1 cellular context compared by ENCODE assay signal in the genomic region with DNA sequence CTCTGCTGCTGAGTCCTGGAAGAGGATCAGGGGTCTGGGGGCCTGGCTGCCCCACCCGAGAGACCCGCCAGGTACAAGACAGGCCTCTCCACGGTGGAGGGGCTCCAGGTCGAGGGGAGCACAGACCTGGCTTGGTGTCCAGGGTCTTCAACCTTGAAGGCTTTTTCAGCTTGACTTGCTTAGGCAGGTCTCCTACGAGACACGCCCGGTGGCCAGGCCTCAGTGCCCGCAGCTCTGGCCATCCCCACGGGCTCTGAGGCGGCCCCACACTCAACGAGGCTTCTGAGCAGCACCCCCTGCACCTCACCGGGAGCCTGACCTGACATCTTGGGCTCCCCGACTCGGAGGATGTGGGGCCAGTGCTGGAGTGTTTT.
TF ChIP-seq lines count a peak whose summit lies in the region.

No MANE protein-coding gene starts in this region.

TF ChIP-seq in GM23338, 12 proteins besides CTCF, POLR2A, EP300 and RAD21:
- TF ChIP-seq, protein P1, sequence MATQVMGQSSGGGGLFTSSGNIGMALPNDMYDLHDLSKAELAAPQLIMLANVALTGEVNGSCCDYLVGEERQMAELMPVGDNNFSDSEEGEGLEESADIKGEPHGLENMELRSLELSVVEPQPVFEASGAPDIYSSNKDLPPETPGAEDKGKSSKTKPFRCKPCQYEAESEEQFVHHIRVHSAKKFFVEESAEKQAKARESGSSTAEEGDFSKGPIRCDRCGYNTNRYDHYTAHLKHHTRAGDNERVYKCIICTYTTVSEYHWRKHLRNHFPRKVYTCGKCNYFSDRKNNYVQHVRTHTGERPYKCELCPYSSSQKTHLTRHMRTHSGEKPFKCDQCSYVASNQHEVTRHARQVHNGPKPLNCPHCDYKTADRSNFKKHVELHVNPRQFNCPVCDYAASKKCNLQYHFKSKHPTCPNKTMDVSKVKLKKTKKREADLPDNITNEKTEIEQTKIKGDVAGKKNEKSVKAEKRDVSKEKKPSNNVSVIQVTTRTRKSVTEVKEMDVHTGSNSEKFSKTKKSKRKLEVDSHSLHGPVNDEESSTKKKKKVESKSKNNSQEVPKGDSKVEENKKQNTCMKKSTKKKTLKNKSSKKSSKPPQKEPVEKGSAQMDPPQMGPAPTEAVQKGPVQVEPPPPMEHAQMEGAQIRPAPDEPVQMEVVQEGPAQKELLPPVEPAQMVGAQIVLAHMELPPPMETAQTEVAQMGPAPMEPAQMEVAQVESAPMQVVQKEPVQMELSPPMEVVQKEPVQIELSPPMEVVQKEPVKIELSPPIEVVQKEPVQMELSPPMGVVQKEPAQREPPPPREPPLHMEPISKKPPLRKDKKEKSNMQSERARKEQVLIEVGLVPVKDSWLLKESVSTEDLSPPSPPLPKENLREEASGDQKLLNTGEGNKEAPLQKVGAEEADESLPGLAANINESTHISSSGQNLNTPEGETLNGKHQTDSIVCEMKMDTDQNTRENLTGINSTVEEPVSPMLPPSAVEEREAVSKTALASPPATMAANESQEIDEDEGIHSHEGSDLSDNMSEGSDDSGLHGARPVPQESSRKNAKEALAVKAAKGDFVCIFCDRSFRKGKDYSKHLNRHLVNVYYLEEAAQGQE (IDR thresholded peaks at IDR 0.05; ENCODE audit: unreplicated experiment), result no peak
- TF ChIP-seq, protein P2, sequence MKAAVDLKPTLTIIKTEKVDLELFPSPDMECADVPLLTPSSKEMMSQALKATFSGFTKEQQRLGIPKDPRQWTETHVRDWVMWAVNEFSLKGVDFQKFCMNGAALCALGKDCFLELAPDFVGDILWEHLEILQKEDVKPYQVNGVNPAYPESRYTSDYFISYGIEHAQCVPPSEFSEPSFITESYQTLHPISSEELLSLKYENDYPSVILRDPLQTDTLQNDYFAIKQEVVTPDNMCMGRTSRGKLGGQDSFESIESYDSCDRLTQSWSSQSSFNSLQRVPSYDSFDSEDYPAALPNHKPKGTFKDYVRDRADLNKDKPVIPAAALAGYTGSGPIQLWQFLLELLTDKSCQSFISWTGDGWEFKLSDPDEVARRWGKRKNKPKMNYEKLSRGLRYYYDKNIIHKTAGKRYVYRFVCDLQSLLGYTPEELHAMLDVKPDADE (IDR thresholded peaks at IDR 0.05), result no peak
- no peak for TF ChIP-seq NANOG (IDR thresholded peaks at IDR 0.05; ENCODE audit: borderline replicate concordance)
- no peak for TF ChIP-seq ZNF114 (CRISPR knock-in tag; IDR thresholded peaks at IDR 0.05)
- TF ChIP-seq, protein P3, sequence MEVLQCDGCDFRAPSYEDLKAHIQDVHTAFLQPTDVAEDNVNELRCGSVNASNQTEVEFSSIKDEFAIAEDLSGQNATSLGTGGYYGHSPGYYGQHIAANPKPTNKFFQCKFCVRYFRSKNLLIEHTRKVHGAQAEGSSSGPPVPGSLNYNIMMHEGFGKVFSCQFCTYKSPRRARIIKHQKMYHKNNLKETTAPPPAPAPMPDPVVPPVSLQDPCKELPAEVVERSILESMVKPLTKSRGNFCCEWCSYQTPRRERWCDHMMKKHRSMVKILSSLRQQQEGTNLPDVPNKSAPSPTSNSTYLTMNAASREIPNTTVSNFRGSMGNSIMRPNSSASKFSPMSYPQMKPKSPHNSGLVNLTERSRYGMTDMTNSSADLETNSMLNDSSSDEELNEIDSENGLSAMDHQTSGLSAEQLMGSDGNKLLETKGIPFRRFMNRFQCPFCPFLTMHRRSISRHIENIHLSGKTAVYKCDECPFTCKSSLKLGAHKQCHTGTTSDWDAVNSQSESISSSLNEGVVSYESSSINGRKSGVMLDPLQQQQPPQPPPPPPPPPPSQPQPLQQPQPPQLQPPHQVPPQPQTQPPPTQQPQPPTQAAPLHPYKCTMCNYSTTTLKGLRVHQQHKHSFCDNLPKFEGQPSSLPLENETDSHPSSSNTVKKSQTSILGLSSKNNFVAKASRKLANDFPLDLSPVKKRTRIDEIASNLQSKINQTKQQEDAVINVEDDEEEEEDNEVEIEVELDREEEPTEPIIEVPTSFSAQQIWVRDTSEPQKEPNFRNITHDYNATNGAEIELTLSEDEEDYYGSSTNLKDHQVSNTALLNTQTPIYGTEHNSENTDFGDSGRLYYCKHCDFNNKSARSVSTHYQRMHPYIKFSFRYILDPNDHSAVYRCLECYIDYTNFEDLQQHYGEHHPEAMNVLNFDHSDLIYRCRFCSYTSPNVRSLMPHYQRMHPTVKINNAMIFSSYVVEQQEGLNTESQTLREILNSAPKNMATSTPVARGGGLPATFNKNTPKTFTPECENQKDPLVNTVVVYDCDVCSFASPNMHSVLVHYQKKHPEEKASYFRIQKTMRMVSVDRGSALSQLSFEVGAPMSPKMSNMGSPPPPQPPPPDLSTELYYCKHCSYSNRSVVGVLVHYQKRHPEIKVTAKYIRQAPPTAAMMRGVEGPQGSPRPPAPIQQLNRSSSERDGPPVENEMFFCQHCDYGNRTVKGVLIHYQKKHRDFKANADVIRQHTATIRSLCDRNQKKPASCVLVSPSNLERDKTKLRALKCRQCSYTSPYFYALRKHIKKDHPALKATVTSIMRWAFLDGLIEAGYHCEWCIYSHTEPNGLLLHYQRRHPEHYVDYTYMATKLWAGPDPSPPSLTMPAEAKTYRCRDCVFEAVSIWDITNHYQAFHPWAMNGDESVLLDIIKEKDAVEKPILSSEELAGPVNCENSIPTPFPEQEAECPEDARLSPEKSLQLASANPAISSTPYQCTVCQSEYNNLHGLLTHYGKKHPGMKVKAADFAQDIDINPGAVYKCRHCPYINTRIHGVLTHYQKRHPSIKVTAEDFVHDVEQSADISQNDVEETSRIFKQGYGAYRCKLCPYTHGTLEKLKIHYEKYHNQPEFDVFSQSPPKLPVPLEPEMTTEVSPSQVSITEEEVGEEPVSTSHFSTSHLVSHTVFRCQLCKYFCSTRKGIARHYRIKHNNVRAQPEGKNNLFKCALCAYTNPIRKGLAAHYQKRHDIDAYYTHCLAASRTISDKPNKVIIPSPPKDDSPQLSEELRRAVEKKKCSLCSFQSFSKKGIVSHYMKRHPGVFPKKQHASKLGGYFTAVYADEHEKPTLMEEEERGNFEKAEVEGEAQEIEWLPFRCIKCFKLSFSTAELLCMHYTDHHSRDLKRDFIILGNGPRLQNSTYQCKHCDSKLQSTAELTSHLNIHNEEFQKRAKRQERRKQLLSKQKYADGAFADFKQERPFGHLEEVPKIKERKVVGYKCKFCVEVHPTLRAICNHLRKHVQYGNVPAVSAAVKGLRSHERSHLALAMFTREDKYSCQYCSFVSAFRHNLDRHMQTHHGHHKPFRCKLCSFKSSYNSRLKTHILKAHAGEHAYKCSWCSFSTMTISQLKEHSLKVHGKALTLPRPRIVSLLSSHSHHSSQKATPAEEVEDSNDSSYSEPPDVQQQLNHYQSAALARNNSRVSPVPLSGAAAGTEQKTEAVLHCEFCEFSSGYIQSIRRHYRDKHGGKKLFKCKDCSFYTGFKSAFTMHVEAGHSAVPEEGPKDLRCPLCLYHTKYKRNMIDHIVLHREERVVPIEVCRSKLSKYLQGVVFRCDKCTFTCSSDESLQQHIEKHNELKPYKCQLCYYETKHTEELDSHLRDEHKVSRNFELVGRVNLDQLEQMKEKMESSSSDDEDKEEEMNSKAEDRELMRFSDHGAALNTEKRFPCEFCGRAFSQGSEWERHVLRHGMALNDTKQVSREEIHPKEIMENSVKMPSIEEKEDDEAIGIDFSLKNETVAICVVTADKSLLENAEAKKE (CRISPR knock-in tag; IDR thresholded peaks at IDR 0.05), result no peak
- TF ChIP-seq ZNF331 (CRISPR knock-in tag; IDR thresholded peaks at IDR 0.05; ENCODE audit: low read depth), result no peak
- no peak for TF ChIP-seq CREB1 (CRISPR knock-in tag; IDR thresholded peaks at IDR 0.05; ENCODE audit: low read depth)
